Comparison of ENCODE assay signal across 2 cellular contexts in the genomic region with DNA sequence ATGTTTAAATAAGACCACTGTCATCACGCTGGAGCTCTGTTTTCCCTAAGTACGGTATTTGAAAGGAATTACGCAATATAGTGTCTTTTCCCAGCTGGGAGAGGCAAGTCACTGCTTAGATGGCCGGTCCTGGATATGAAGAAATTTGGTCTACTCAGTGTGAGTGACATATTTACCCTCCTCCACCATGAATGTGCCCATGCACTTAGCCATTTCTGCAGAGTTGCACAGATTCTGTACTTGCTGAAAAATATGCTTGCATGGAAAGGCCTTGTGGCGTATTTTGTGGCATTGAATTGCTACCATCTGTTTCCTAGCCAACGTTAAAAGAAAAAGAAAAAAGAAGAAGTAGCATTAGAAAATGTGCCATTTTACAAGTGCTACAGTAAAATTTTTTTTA.
TF ChIP-seq lines count a peak whose summit lies in the region.

No MANE protein-coding gene starts in this region.

TF ChIP-seq in HepG2, 621 proteins besides CTCF, POLR2A, EP300 and RAD21 (continued from another document):
- TF ChIP-seq CEBPB (IDR thresholded peaks at IDR 0.05; ENCODE audit: borderline replicate concordance, low read depth, low read length) = peak; percentile 88
- peak; percentile 55 for TF ChIP-seq CEBPG (CRISPR knock-in tag; IDR thresholded peaks at IDR 0.05)
- TF ChIP-seq ZNF800 (CRISPR knock-in tag; IDR thresholded peaks at IDR 0.05) = no peak

TF ChIP-seq in K562, 482 proteins besides CTCF, POLR2A, EP300 and RAD21 (continued from another document):
- TF ChIP-seq BRD4 (IDR thresholded peaks at IDR 0.05) = no peak
